In the genomic region with DNA sequence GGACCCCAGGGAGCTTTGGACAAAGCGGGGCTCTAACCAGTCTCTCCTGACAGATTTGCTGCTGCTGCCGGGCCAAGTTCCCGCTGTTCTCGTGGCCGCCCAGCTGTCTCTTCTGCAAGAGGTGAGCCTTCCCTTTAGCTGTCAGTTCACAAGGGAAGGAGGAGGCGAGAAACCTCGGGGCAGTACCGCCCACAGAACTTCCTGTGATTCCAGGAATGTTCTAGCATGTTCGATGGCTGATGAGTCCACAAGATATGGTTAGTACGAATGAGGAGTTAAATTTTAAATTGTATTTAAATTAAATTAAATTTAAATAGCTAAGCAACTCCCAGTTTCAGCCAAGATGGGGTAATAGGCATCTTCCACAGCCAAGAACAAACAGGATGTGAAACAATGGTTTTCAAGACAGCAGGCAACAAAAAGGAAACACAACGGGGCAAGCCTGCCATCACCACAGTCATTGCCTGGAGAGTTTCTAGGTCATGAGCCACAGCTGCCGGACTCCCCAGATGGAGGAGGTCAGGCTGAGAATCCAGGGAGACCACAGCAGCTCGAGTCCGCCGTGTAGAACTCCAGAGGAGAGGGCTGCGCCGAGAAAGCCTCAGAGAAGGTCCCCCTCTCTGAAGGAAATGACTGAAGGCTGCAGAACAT, we compare ENCODE assay signal across 8 cellular contexts. TPM values are rescaled to one million over a fixed set of nuclear protein-coding genes. Genes with fewer than 3 reads are reported as not detected.
DNase-seq lines count a peak whose midpoint lies in the region; ATAC-seq and TF ChIP-seq lines count a peak whose summit lies in the region.

No MANE protein-coding gene starts in this region.

- peak overlapping the region; percentile 62 for H3K27ac Mint-ChIP-seq in Caco-2 (ENCODE audit: unreplicated experiment)
- no peak overlapping the region for H3K27ac Mint-ChIP-seq in neural progenitor cell

- H3K4me2 ChIP-seq in neural progenitor cell = no peak overlapping the region

- DNase-seq in Caco-2 (peak in 1 of 2 experiments; percentile 27), NOMO-1 treated with dmso at 0.1 percent for 144 hours (lab: John Stamatoyannopoulos, UW; ENCODE audit: unreplicated experiment) (peak; percentile 42), cardiac fibroblast (ENCODE audit: low read depth in 2 of 2) (peak; percentile 77 to 79), myocyte (ENCODE audit: low read depth) (peak; percentile 34), BE2C (no peak), neural progenitor cell (ENCODE audit: low spot score) (no peak), NCI-H1092 (lab: John Stamatoyannopoulos, UW) (no peak)

- H3K4me1 ChIP-seq in Caco-2 (peaks cover 3% of the 10 kb centered on the region; the same call in 1 of the 2 replicates), BE2C (no peaks in the 10 kb centered on the region), neural progenitor cell (no peaks in the 10 kb centered on the region)

- H3K9ac ChIP-seq in neural progenitor cell = no peak overlapping the region

- no peak overlapping the region for H2AFZ ChIP-seq in neural progenitor cell (replicated peaks)

- no peaks in the 10 kb centered on the region for H3K79me2 ChIP-seq in neural progenitor cell (ENCODE audit: low read depth)

- CTCF ChIA-PET in Caco-2 (lab: Charles Lee) = interaction anchor here (0.5 to 1.1 kb wide), 2 partner anchors 42 to 47 kb away, joined by 3 to 5 read pairs; no protein-coding TSS in a partner anchor

- peaks cover 4% of the 10 kb centered on the region for H3K36me3 ChIP-seq in Caco-2 (ENCODE audit: control insufficient read depth, insufficient read depth, low read length)
- H3K36me3 ChIP-seq in BE2C = no peaks in the 10 kb centered on the region
- H3K36me3 ChIP-seq in neural progenitor cell = peaks cover 4% of the 10 kb centered on the region

- H3K4me1 Mint-ChIP-seq in Caco-2 (ENCODE audit: low read depth, unreplicated experiment) = peaks cover 21% of the 10 kb centered on the region
- H3K4me1 Mint-ChIP-seq in neural progenitor cell = peaks cover 6% of the 10 kb centered on the region

- POLR2A ChIA-PET in Caco-2 (lab: Charles Lee) = no interaction called here

- H3F3A ChIP-seq in neural progenitor cell (ENCODE audit: low read depth) = no peaks in the 10 kb centered on the region

- intact Hi-C loops in Caco-2 (cut with micrococcal nuclease; ENCODE audit: unreplicated experiment) = no loop called here

- H3K36me3 Mint-ChIP-seq in Caco-2 (ENCODE audit: insufficient read depth, unreplicated experiment) (peaks cover 17% of the 10 kb centered on the region), neural progenitor cell (peaks cover 27% of the 10 kb centered on the region)

- H4K20me1 ChIP-seq in neural progenitor cell (ENCODE audit: low read depth) = peaks cover 4% of the 10 kb centered on the region

- TF ChIP-seq CTCF in Caco-2 (IDR thresholded peaks at IDR 0.05; ENCODE audit: insufficient read depth in 1 of 2, low read depth in 1 of 2, low read length in 1 of 2, severe bottlenecking in 1 of 2, unreplicated experiment in 1 of 2) = no peak
- no peak for TF ChIP-seq CTCF in cardiac fibroblast (IDR thresholded peaks at IDR 0.05; ENCODE audit: low read depth, low read length)
- TF ChIP-seq CTCF in BE2C (IDR thresholded peaks at IDR 0.05; ENCODE audit: low read depth, low read length) = no peak
- no peak for TF ChIP-seq CTCF in neural progenitor cell (IDR thresholded peaks at IDR 0.05)

- no peaks in the 10 kb centered on the region for H3K27me3 ChIP-seq in Caco-2 (replicated peaks; ENCODE audit: control insufficient read depth, insufficient read depth, low read length)
- no peaks in the 10 kb centered on the region for H3K27me3 ChIP-seq in BE2C
- H3K27me3 ChIP-seq in neural progenitor cell = no peaks in the 10 kb centered on the region

- H3K9me3 Mint-ChIP-seq in Caco-2 (ENCODE audit: unreplicated experiment) = no peaks in the 10 kb centered on the region
- H3K9me3 Mint-ChIP-seq in neural progenitor cell = peaks cover 5% of the 10 kb centered on the region

- ATAC-seq in GM21381 (IDR thresholded peaks at IDR 0.05; ENCODE audit: unreplicated experiment) = peak; percentile 58

- no peak overlapping the region for H3K27ac ChIP-seq in neural progenitor cell

- H3K27me3 Mint-ChIP-seq in Caco-2 (ENCODE audit: insufficient read depth, unreplicated experiment) (no peaks in the 10 kb centered on the region), neural progenitor cell (ENCODE audit: insufficient read depth, low read depth) (peaks cover 2% of the 10 kb centered on the region)

- H3K4me3 Mint-ChIP-seq in Caco-2 (ENCODE audit: unreplicated experiment) (no peak overlapping the region), neural progenitor cell (no peak overlapping the region)

- no TSS peak for BruUV-seq in Caco-2 (replicated peaks; lab: Mats Ljungman, UMichigan)

- H3K9me3 ChIP-seq in Caco-2 (peaks cover 15% of the 10 kb centered on the region; the same call in 1 of the 2 replicates), BE2C (no peaks in the 10 kb centered on the region), neural progenitor cell (ENCODE audit: low read depth) (peaks cover 5% of the 10 kb centered on the region)

- no peak overlapping the region for H3K4me3 ChIP-seq in Caco-2 (ENCODE audit: low read depth, low read length)
- peak overlapping the region in 1 of 2 donors; percentile 7 for H3K4me3 ChIP-seq in cardiac fibroblast (replicated peaks in 1 of 2; ENCODE audit: low read depth in 2 of 2, low read length in 2 of 2)
- H3K4me3 ChIP-seq in BE2C (ENCODE audit: low read depth, low read length) = no peak overlapping the region
- no peak overlapping the region for H3K4me3 ChIP-seq in neural progenitor cell

RNA-seq across cellular contexts. Expression of gene TCF25, which starts 9.5 kb away (rescaled TPM):
- total RNA-seq in Caco-2 (2022) (196 and 244 TPM in 2 replicates), myocyte (169 and 183 TPM in 2 replicates), neural progenitor cell (ENCODE audit: low replicate concordance) (95.6 and 127 TPM in 2 replicates)
- 206 TPM for polyA plus RNA-seq in myocyte (2012)
- polyA plus RNA-seq in BE2C (2012; ENCODE audit: insufficient read depth, insufficient read length, low read depth) = 410 TPM

RNA-seq across cellular contexts. Expression of gene SPIRE2, which starts 35.6 kb away (rescaled TPM):
- total RNA-seq in Caco-2 (2022) (29.6 and 31.3 TPM in 2 replicates), myocyte (2.3 and 2.4 TPM in 2 replicates), neural progenitor cell (ENCODE audit: low replicate concordance) (6.5 and 9.0 TPM in 2 replicates)
- polyA plus RNA-seq in myocyte (2012) = 2.6 TPM
- 11.5 TPM for polyA plus RNA-seq in BE2C (2012; ENCODE audit: insufficient read depth, insufficient read length, low read depth)

RNA-seq across cellular contexts. Expression of gene FANCA, which starts 47.4 kb away (rescaled TPM):
- total RNA-seq in Caco-2 (2022) (173 and 185 TPM in 2 replicates), myocyte (3.0 and 4.4 TPM in 2 replicates), neural progenitor cell (ENCODE audit: low replicate concordance) (34.6 and 43.0 TPM in 2 replicates)
- 3.3 TPM for polyA plus RNA-seq in myocyte (2012)
- 28.5 TPM for polyA plus RNA-seq in BE2C (2012; ENCODE audit: insufficient read depth, insufficient read length, low read depth)

RNA-seq across cellular contexts. Expression of gene MC1R, which starts 54.8 kb away (rescaled TPM):
- total RNA-seq in Caco-2 (2022) = 5.6 and 6.5 TPM in 2 replicates
- total RNA-seq in myocyte = 3.1 and 4.4 TPM in 2 replicates
- polyA plus RNA-seq in myocyte (2012) = 6.2 TPM
- polyA plus RNA-seq in BE2C (2012; ENCODE audit: insufficient read depth, insufficient read length, low read depth) = 35.3 TPM
- 1.7 and 5.5 TPM in 2 replicates for total RNA-seq in neural progenitor cell (ENCODE audit: low replicate concordance)

RNA-seq across cellular contexts. Expression of gene TUBB3, which starts 59.3 kb away (rescaled TPM):
- total RNA-seq in Caco-2 (2022) (31.3 and 37.5 TPM in 2 replicates), myocyte (152 and 164 TPM in 2 replicates), neural progenitor cell (ENCODE audit: low replicate concordance) (41.4 and 107 TPM in 2 replicates)
- 132 TPM for polyA plus RNA-seq in myocyte (2012)
- 710 TPM for polyA plus RNA-seq in BE2C (2012; ENCODE audit: insufficient read depth, insufficient read length, low read depth)

Comparison
In these comparisons a context has a peak if more than half of its experiments do, and no peak if none do; other contexts are left out.
1. DNase-seq: peak in NOMO-1 treated with dmso at 0.1 percent for 144 hours (single experiment), cardiac fibroblast (2 of 2) and myocyte (single experiment); none in BE2C (single experiment), neural progenitor cell (single experiment) and NCI-H1092 (single experiment).